1 cellular context compared by ENCODE assay signal in genomic region chr17:40485851-40486512, GRCh38.
TF ChIP-seq lines count a peak whose summit lies in the region.

No MANE protein-coding gene starts in this region.

TF ChIP-seq in HEK293, 187 proteins besides CTCF, POLR2A, EP300 and RAD21 (continued from another document and continues in another):
- TF ChIP-seq, protein P1, sequence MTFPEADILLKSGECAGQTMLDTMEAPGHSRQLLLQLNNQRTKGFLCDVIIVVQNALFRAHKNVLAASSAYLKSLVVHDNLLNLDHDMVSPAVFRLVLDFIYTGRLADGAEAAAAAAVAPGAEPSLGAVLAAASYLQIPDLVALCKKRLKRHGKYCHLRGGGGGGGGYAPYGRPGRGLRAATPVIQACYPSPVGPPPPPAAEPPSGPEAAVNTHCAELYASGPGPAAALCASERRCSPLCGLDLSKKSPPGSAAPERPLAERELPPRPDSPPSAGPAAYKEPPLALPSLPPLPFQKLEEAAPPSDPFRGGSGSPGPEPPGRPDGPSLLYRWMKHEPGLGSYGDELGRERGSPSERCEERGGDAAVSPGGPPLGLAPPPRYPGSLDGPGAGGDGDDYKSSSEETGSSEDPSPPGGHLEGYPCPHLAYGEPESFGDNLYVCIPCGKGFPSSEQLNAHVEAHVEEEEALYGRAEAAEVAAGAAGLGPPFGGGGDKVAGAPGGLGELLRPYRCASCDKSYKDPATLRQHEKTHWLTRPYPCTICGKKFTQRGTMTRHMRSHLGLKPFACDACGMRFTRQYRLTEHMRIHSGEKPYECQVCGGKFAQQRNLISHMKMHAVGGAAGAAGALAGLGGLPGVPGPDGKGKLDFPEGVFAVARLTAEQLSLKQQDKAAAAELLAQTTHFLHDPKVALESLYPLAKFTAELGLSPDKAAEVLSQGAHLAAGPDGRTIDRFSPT (tag by site-specific recombination; IDR thresholded peaks at IDR 0.05) = 0 out of 2 replicates have a peak, but pooled peaks have one; percentile 23
- TF ChIP-seq ZNF629 (tag by site-specific recombination; IDR thresholded peaks at IDR 0.05) (peak; percentile 94), ZNF211 (tag by site-specific recombination; IDR thresholded peaks at IDR 0.05; ENCODE audit: low read depth) (no peak), ZNF645 (tag by site-specific recombination; IDR thresholded peaks at IDR 0.05) (no peak), ZNF266 (tag by site-specific recombination; IDR thresholded peaks at IDR 0.05; ENCODE audit: low read depth) (no peak), ZEB2 (tag by site-specific recombination; IDR thresholded peaks at IDR 0.05) (peak; percentile 91), ZSCAN23 (tag by site-specific recombination; IDR thresholded peaks at IDR 0.05) (0 out of 2 replicates have a peak, but pooled peaks have one; percentile 12), ZFP37 (tag by site-specific recombination; IDR thresholded peaks at IDR 0.05) (no peak), ZNF600 (tag by site-specific recombination; IDR thresholded peaks at IDR 0.05) (peak; percentile 84), SP7 (tag by site-specific recombination; IDR thresholded peaks at IDR 0.05) (peak; percentile 75), ZNF223 (tag by site-specific recombination; IDR thresholded peaks at IDR 0.05) (no peak), KLF1 (tag by site-specific recombination; IDR thresholded peaks at IDR 0.05) (peak; percentile 81), HOXC10 (CRISPR knock-in tag; IDR thresholded peaks at IDR 0.05) (no peak), ZNF366 (tag by site-specific recombination; conservative IDR thresholded peaks at IDR 0.05) (peak; percentile 72), ZBTB21 (tag by site-specific recombination; IDR thresholded peaks at IDR 0.05) (peak; percentile 91), GLIS1 (tag by site-specific recombination; IDR thresholded peaks at IDR 0.05) (peak; percentile 86), ZIC2 (tag by site-specific recombination; IDR thresholded peaks at IDR 0.05) (peak; percentile 81), ZNF596 (tag by site-specific recombination; IDR thresholded peaks at IDR 0.05) (no peak), WT1 (tag by site-specific recombination; IDR thresholded peaks at IDR 0.05) (peak; percentile 68), ZNF155 (tag by site-specific recombination; IDR thresholded peaks at IDR 0.05) (no peak), ZNF23 (tag by site-specific recombination; IDR thresholded peaks at IDR 0.05; ENCODE audit: borderline replicate concordance) (no peak), GFI1B (tag by site-specific recombination; IDR thresholded peaks at IDR 0.05) (no peak), ZNF335 (tag by site-specific recombination; conservative IDR thresholded peaks at IDR 0.05) (peak; percentile 53; the same call in 1 of the 2 replicates), ZNF24 (tag by site-specific recombination; IDR thresholded peaks at IDR 0.05) (no peak), ZBTB17 (tag by site-specific recombination; IDR thresholded peaks at IDR 0.05) (peak; percentile 90), BCL11A (tag by site-specific recombination; IDR thresholded peaks at IDR 0.05; ENCODE audit: low read depth) (0 out of 2 replicates have a peak, but pooled peaks have one; percentile 24), ZNF843 (tag by site-specific recombination; IDR thresholded peaks at IDR 0.05) (0 out of 2 replicates have a peak, but pooled peaks have one; percentile 15), KLF17 (tag by site-specific recombination; IDR thresholded peaks at IDR 0.05) (peak; percentile 92), TSHZ1 (tag by site-specific recombination; IDR thresholded peaks at IDR 0.05; ENCODE audit: borderline replicate concordance) (peak; percentile 58; the same call in 1 of the 2 replicates), ZNF670 (tag by site-specific recombination; IDR thresholded peaks at IDR 0.05; ENCODE audit: low read depth) (no peak), PRDM1 (tag by site-specific recombination; IDR thresholded peaks at IDR 0.05) (no peak), EGR2 (tag by site-specific recombination; IDR thresholded peaks at IDR 0.05; ENCODE audit: low read depth) (peak; percentile 94)
- TF ChIP-seq, protein P2, sequence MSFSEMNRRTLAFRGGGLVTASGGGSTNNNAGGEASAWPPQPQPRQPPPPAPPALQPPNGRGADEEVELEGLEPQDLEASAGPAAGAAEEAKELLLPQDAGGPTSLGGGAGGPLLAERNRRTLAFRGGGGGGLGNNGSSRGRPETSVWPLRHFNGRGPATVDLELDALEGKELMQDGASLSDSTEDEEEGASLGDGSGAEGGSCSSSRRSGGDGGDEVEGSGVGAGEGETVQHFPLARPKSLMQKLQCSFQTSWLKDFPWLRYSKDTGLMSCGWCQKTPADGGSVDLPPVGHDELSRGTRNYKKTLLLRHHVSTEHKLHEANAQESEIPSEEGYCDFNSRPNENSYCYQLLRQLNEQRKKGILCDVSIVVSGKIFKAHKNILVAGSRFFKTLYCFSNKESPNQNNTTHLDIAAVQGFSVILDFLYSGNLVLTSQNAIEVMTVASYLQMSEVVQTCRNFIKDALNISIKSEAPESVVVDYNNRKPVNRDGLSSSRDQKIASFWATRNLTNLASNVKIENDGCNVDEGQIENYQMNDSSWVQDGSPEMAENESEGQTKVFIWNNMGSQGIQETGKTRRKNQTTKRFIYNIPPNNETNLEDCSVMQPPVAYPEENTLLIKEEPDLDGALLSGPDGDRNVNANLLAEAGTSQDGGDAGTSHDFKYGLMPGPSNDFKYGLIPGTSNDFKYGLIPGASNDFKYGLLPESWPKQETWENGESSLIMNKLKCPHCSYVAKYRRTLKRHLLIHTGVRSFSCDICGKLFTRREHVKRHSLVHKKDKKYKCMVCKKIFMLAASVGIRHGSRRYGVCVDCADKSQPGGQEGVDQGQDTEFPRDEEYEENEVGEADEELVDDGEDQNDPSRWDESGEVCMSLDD (tag by site-specific recombination; IDR thresholded peaks at IDR 0.05) = 0 out of 2 replicates have a peak, but pooled peaks have one; percentile 12
- TF ChIP-seq, protein P3, sequence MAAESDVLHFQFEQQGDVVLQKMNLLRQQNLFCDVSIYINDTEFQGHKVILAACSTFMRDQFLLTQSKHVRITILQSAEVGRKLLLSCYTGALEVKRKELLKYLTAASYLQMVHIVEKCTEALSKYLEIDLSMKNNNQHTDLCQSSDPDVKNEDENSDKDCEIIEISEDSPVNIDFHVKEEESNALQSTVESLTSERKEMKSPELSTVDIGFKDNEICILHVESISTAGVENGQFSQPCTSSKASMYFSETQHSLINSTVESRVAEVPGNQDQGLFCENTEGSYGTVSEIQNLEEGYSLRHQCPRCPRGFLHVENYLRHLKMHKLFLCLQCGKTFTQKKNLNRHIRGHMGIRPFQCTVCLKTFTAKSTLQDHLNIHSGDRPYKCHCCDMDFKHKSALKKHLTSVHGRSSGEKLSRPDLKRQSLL (tag by site-specific recombination; IDR thresholded peaks at IDR 0.05) = peak; percentile 64; the same call in 1 of the 2 replicates
- TF ChIP-seq, protein P4, sequence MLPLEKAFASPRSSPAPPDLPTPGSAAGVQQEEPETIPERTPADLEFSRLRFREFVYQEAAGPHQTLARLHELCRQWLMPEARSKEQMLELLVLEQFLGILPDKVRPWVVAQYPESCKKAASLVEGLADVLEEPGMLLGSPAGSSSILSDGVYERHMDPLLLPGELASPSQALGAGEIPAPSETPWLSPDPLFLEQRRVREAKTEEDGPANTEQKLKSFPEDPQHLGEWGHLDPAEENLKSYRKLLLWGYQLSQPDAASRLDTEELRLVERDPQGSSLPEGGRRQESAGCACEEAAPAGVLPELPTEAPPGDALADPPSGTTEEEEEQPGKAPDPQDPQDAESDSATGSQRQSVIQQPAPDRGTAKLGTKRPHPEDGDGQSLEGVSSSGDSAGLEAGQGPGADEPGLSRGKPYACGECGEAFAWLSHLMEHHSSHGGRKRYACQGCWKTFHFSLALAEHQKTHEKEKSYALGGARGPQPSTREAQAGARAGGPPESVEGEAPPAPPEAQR (tag by site-specific recombination; IDR thresholded peaks at IDR 0.05) = no peak
- TF ChIP-seq, protein P5, sequence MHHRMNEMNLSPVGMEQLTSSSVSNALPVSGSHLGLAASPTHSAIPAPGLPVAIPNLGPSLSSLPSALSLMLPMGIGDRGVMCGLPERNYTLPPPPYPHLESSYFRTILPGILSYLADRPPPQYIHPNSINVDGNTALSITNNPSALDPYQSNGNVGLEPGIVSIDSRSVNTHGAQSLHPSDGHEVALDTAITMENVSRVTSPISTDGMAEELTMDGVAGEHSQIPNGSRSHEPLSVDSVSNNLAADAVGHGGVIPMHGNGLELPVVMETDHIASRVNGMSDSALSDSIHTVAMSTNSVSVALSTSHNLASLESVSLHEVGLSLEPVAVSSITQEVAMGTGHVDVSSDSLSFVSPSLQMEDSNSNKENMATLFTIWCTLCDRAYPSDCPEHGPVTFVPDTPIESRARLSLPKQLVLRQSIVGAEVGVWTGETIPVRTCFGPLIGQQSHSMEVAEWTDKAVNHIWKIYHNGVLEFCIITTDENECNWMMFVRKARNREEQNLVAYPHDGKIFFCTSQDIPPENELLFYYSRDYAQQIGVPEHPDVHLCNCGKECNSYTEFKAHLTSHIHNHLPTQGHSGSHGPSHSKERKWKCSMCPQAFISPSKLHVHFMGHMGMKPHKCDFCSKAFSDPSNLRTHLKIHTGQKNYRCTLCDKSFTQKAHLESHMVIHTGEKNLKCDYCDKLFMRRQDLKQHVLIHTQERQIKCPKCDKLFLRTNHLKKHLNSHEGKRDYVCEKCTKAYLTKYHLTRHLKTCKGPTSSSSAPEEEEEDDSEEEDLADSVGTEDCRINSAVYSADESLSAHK (tag by site-specific recombination; IDR thresholded peaks at IDR 0.05) = no peak
- TF ChIP-seq, protein P6, sequence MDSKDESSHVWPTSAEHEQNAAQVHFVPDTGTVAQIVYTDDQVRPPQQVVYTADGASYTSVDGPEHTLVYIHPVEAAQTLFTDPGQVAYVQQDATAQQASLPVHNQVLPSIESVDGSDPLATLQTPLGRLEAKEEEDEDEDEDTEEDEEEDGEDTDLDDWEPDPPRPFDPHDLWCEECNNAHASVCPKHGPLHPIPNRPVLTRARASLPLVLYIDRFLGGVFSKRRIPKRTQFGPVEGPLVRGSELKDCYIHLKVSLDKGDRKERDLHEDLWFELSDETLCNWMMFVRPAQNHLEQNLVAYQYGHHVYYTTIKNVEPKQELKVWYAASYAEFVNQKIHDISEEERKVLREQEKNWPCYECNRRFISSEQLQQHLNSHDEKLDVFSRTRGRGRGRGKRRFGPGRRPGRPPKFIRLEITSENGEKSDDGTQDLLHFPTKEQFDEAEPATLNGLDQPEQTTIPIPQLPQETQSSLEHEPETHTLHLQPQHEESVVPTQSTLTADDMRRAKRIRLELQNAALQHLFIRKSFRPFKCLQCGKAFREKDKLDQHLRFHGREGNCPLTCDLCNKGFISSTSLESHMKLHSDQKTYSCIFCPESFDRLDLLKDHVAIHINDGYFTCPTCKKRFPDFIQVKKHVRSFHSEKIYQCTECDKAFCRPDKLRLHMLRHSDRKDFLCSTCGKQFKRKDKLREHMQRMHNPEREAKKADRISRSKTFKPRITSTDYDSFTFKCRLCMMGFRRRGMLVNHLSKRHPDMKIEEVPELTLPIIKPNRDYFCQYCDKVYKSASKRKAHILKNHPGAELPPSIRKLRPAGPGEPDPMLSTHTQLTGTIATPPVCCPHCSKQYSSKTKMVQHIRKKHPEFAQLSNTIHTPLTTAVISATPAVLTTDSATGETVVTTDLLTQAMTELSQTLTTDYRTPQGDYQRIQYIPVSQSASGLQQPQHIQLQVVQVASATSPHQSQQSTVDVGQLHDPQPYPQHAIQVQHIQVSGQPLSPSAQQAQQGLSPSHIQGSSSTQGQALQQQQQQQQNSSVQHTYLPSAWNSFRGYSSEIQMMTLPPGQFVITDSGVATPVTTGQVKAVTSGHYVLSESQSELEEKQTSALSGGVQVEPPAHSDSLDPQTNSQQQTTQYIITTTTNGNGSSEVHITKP (tag by site-specific recombination; IDR thresholded peaks at IDR 0.05) = peak; percentile 74; the same call in 1 of the 2 replicates
- TF ChIP-seq, protein P7, sequence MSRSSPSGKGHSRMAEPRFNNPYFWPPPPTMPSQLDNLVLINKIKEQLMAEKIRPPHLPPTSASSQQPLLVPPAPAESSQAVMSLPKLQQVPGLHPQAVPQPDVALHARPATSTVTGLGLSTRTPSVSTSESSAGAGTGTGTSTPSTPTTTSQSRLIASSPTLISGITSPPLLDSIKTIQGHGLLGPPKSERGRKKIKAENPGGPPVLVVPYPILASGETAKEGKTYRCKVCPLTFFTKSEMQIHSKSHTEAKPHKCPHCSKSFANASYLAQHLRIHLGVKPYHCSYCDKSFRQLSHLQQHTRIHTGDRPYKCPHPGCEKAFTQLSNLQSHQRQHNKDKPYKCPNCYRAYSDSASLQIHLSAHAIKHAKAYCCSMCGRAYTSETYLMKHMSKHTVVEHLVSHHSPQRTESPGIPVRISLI (tag by site-specific recombination; IDR thresholded peaks at IDR 0.05) = peak; percentile 96
